Comparison of ENCODE assay signal across 22 cellular contexts in genomic region chr20:61712632-61713031, GRCh38.
A peak's percentile ranks its signal among the peaks of the same experiment; 100 is the strongest.
DNase-seq lines count a peak whose midpoint lies in the region; ATAC-seq, FAIRE-seq and TF ChIP-seq lines count a peak whose summit lies in the region.
"Had no signal": no experiment of that assay in that cellular context is flagged by ENCODE, and none has a peak within 500 bp of the region (broad histone marks: within the 10 kb centered on the region; RNA-seq: fewer than 3 reads in every experiment).

No MANE protein-coding gene starts in this region.

- H3K18ac ChIP-seq in H1 (ENCODE audit: extremely low read depth, low read length) = no peak overlapping the region

- TF ChIP-seq RAD21 in H1 (IDR thresholded peaks at IDR 0.05 in 1 of 2, conservative IDR thresholded peaks at IDR 0.05 in 1 of 2; ENCODE audit: low read depth in 2 of 2, low read length in 2 of 2) = no peak

- no peaks in the 10 kb centered on the region for H3K9me2 ChIP-seq in Karpas-422 (replicated peaks; ENCODE audit: insufficient read depth, low read length)

- intact Hi-C loops in right cardiac atrium (cut with DNase I) (no loop called here), left ventricle myocardium superior (cut with micrococcal nuclease) (no loop called here)

- FAIRE-seq in H1 (lab: Jason Lieb, UNC) = no peak
- FAIRE-seq: GM12892, GM18507, K562 had no signal

- no peak overlapping the region for H2BK120ac ChIP-seq in H1 (replicated peaks; ENCODE audit: low read depth, low read length)

- H3K27me3 ChIP-seq in right cardiac atrium (ENCODE audit: control insufficient read depth, insufficient read depth) = no peaks in the 10 kb centered on the region
- H3K27me3 ChIP-seq in H1 (replicated peaks in 1 of 4; ENCODE audit: control insufficient read depth in 3 of 4, extremely low read depth in 1 of 4, insufficient read depth in 3 of 4, low read length in 3 of 4) = peaks cover 0 to 8% (median 0%) of the 10 kb centered on the region in 4 experiments; a peak in 3 of 7 replicates
- H3K27me3 ChIP-seq in Karpas-422 (ENCODE audit: low read length) = no peaks in the 10 kb centered on the region
- H3K27me3 ChIP-seq in WERI-Rb-1 (ENCODE audit: insufficient read depth, low read depth, severe bottlenecking) = peaks cover 91% of the 10 kb centered on the region
- H3K27me3 ChIP-seq: BLaER1 treated with 17β-estradiol and CSF1 and Interleukin-3, amounts not matched to agents 10 nM and 100 nM had no signal

- H3K14ac ChIP-seq in H1 (ENCODE audit: insufficient read length) = no peak overlapping the region

- no peaks in the 10 kb centered on the region for H3K23me2 ChIP-seq in H1 (ENCODE audit: low read depth, low read length)

- CTCF ChIA-PET in H1 (lab: Charles Lee; ENCODE audit: partially characterized antibody) = interaction anchor here (0.9 to 1.5 kb wide), 3 partner anchors 9 to 20 kb away, joined by 3 to 6 read pairs (median 3); no protein-coding TSS in a partner anchor

- no peak overlapping the region for H3K4me2 ChIP-seq in H1 (ENCODE audit: insufficient read depth in 1 of 2, low read depth in 2 of 2, low read length in 2 of 2)
- H3K4me2 ChIP-seq in Karpas-422 (ENCODE audit: low read depth, low read length, poor library complexity, severe bottlenecking) = no peak overlapping the region

- H3K79me2 ChIP-seq in H1 (ENCODE audit: control insufficient read depth in 1 of 2, insufficient read depth in 2 of 2, low read length in 2 of 2) (no peaks in the 10 kb centered on the region), Karpas-422 (ENCODE audit: low read length) (no peaks in the 10 kb centered on the region)

- H2BK5ac ChIP-seq in H1 (ENCODE audit: low read depth, low read length) = no peak overlapping the region

- POLR2A ChIA-PET in H1 (lab: Charles Lee; ENCODE audit: partially characterized antibody) = interaction anchor here (1.3 kb wide), 1 partner anchor 9 kb away, joined by 3 read pairs; no protein-coding TSS in a partner anchor

- no peak for TF ChIP-seq EP300 in H1 (IDR thresholded peaks at IDR 0.05; ENCODE audit: borderline replicate concordance in 1 of 2, low read depth in 2 of 2, low read length in 2 of 2)

- DNase-seq in right cardiac atrium (peak in 2 of 3 donors; percentile 30 to 56), left ventricle myocardium superior (no peak), RPMI8226 (peak; percentile 32), H1 (ENCODE audit: low read depth in 1 of 2, low spot score in 2 of 2) (no peak), Karpas-422 (no peak), WERI-Rb-1 (no peak), DMS79 (lab: John Stamatoyannopoulos, UW) (no peak)
- DNase-seq: 8988T; CD8-positive, alpha-beta T cell; COR-L47; DMS 273 treated with DMSO at 0.1 percent for 48 hours; DMS53; GDM1; HCEC 1CT; HFFc6; IMR-90 had no signal

- H3K9me3 ChIP-seq in right cardiac atrium (ENCODE audit: control insufficient read depth, low read length) (peaks cover 2% of the 10 kb centered on the region), H1 (ENCODE audit: insufficient read depth in 2 of 2, low read depth in 1 of 2, low read length in 1 of 2) (peaks cover 21% of the 10 kb centered on the region in 2 experiments), Karpas-422 (ENCODE audit: low read length) (no peaks in the 10 kb centered on the region), WERI-Rb-1 (ENCODE audit: severe bottlenecking) (no peaks in the 10 kb centered on the region)

- no peak overlapping the region for H4K8ac ChIP-seq in H1 (ENCODE audit: extremely low read depth, insufficient read depth, low read length)

- H2BK12ac ChIP-seq in H1 (ENCODE audit: low read depth, low read length) = no peak overlapping the region

- H3K4ac ChIP-seq in H1 (replicated peaks; ENCODE audit: insufficient read length, low read depth, low read length) = no peak overlapping the region

- no peak overlapping the region for H3K56ac ChIP-seq in H1 (replicated peaks; ENCODE audit: insufficient read length, low read depth, low read length)

- H2BK20ac ChIP-seq in H1 (ENCODE audit: low read length) = no peak overlapping the region

- H4K91ac ChIP-seq in H1 (replicated peaks; ENCODE audit: insufficient read length, low read length) = no peak overlapping the region

- no peak for TF ChIP-seq POLR2A in H1 (IDR thresholded peaks at IDR 0.05; ENCODE audit: control extremely low read depth in 1 of 2, low read depth in 2 of 2, low read length in 2 of 2)

- H4K5ac ChIP-seq in H1 (ENCODE audit: insufficient read length, low read depth, low read length) = no peak overlapping the region

- TF ChIP-seq CTCF in H1 (IDR thresholded peaks at IDR 0.05; ENCODE audit: control extremely low read depth in 1 of 3, insufficient read depth in 1 of 3, low read depth in 1 of 3, low read length in 3 of 3) = no peak
- TF ChIP-seq CTCF in WERI-Rb-1 (IDR thresholded peaks at IDR 0.05; ENCODE audit: low read depth, low read length) = no peak

- peak; percentile 53 to 54 for ATAC-seq in right cardiac atrium
- ATAC-seq in left ventricle myocardium superior = no peak
- no peak for ATAC-seq in GM18873 (IDR thresholded peaks at IDR 0.05; ENCODE audit: low FRiP score, unreplicated experiment)
- ATAC-seq: CD8-positive, alpha-beta T cell; K562 had no signal

- peak overlapping the region; percentile 42; the same call in 1 of the 2 replicates for H2AK5ac ChIP-seq in H1 (ENCODE audit: low read depth, low read length)

- H3K23ac ChIP-seq in H1 (ENCODE audit: insufficient read length) = no peak overlapping the region

- no peaks in the 10 kb centered on the region for H3K79me1 ChIP-seq in H1 (ENCODE audit: low read depth, low read length)

- H3K36me3 ChIP-seq in H1 (ENCODE audit: control insufficient read depth in 2 of 4, insufficient read depth in 4 of 4, low read length in 3 of 4) = no peaks in the 10 kb centered on the region
- H3K36me3 ChIP-seq in Karpas-422 (ENCODE audit: insufficient read depth, low read length) = no peaks in the 10 kb centered on the region
- no peaks in the 10 kb centered on the region for H3K36me3 ChIP-seq in WERI-Rb-1
- H3K36me3 ChIP-seq: BLaER1 treated with 17β-estradiol and CSF1 and Interleukin-3, amounts not matched to agents 10 nM and 100 nM had no signal

- H3K9ac ChIP-seq in H1 (replicated peaks in 1 of 4; ENCODE audit: extremely low read depth in 1 of 4, low read depth in 3 of 4, low read length in 3 of 4) (no peak overlapping the region), Karpas-422 (ENCODE audit: low read length) (no peak overlapping the region)
- H3K9ac ChIP-seq: BLaER1 treated with 17β-estradiol and CSF1 and Interleukin-3, amounts not matched to agents 10 nM and 100 nM had no signal

- no peak overlapping the region for H2BK15ac ChIP-seq in H1 (ENCODE audit: low read length)

- H2AFZ ChIP-seq in H1 (ENCODE audit: low read length) (no peak overlapping the region), Karpas-422 (ENCODE audit: low read length) (no peak overlapping the region)

- no peak overlapping the region for H3K4me3 ChIP-seq in right cardiac atrium (ENCODE audit: low read length)
- no peak overlapping the region for H3K4me3 ChIP-seq in H1 (ENCODE audit: extremely low read depth in 1 of 4, insufficient read depth in 2 of 4, low read depth in 3 of 4, low read length in 4 of 4)
- no peak overlapping the region for H3K4me3 ChIP-seq in Karpas-422 (ENCODE audit: low read length)
- no peak overlapping the region for H3K4me3 ChIP-seq in WERI-Rb-1 (ENCODE audit: low read depth, low read length)
- H3K4me3 ChIP-seq: BLaER1 treated with 17β-estradiol and CSF1 and Interleukin-3, amounts not matched to agents 10 nM and 100 nM; K562 had no signal

- H3K27ac ChIP-seq in right cardiac atrium (ENCODE audit: low read length) = no peak overlapping the region
- no peak overlapping the region for H3K27ac ChIP-seq in H1 (ENCODE audit: low read depth, low read length)
- H3K27ac ChIP-seq in Karpas-422 (ENCODE audit: low read length) = no peak overlapping the region
- H3K27ac ChIP-seq in WERI-Rb-1 = no peak overlapping the region
- H3K27ac ChIP-seq: BLaER1 treated with 17β-estradiol and CSF1 and Interleukin-3, amounts not matched to agents 10 nM and 100 nM; HL-60 had no signal

- 30% methylated on average over 8 of the region's 8 CpGs for WGBS in right cardiac atrium
- 88% methylated on average over 8 of the region's 8 CpGs; no CpG with 5 or more reads in 1 of the 2 experiments for WGBS in H1 (ENCODE audit: extremely low coverage in 1 of 2, insufficient coverage in 1 of 2, insufficient read length in 1 of 2, insufficient replicate concordance in 2 of 2, low coverage in 1 of 2, low lambda C conversion rate in 2 of 2, missing lambda C conversion rate in 1 of 2), 2 experiments

- no peaks in the 10 kb centered on the region for H3K4me1 ChIP-seq in right cardiac atrium (ENCODE audit: control insufficient read depth, insufficient read depth, low read length)
- no peaks in the 10 kb centered on the region for H3K4me1 ChIP-seq in H1 (replicated peaks in 1 of 4; ENCODE audit: control insufficient read depth in 3 of 4, insufficient read depth in 4 of 4, low read length in 3 of 4)
- H3K4me1 ChIP-seq in Karpas-422 (ENCODE audit: low read length) = no peaks in the 10 kb centered on the region

- H4K20me1 ChIP-seq in H1 (replicated peaks in 1 of 2; ENCODE audit: control insufficient read depth in 1 of 2, insufficient read depth in 2 of 2, low read length in 2 of 2) = no peaks in the 10 kb centered on the region
- H4K20me1 ChIP-seq in Karpas-422 (ENCODE audit: insufficient read depth, low read depth, low read length) = peaks cover 4% of the 10 kb centered on the region; the same call in 1 of the 2 replicates
- H4K20me1 ChIP-seq: BLaER1 treated with 17β-estradiol and CSF1 and Interleukin-3, amounts not matched to agents 10 nM and 100 nM had no signal

TF ChIP-seq in H1, 55 proteins besides CTCF, POLR2A, EP300 and RAD21:
- TF ChIP-seq JUND (IDR thresholded peaks at IDR 0.05; ENCODE audit: low read length) = no peak
- TF ChIP-seq CTBP2 (IDR thresholded peaks at IDR 0.05; ENCODE audit: borderline replicate concordance, insufficient read depth, insufficient read length, low read length) = no peak
- TF ChIP-seq TAF7 (optimal IDR thresholded peaks at IDR 0.05; ENCODE audit: borderline replicate concordance, low read depth, low read length) = no peak
- no peak for TF ChIP-seq BACH1 (IDR thresholded peaks at IDR 0.05; ENCODE audit: low read length)
- no peak for TF ChIP-seq BCL11A (IDR thresholded peaks at IDR 0.05; ENCODE audit: low read depth in 2 of 2, low read length in 2 of 2)
- TF ChIP-seq MAFK (IDR thresholded peaks at IDR 0.05; ENCODE audit: low read depth, low read length) = no peak
TF ChIP-seq in H1: peak in this region for 0.

Comparison
In these comparisons a context has a peak if more than half of its experiments do, and no peak if none do; other contexts are left out.
1. ATAC-seq: peak in right cardiac atrium (2 of 2); none in left ventricle myocardium superior (single experiment) and GM18873 (single experiment).
2. DNase-seq: peak in right cardiac atrium (2 of 3) and RPMI8226 (single experiment); none in left ventricle myocardium superior (single experiment), H1 (0 of 2), Karpas-422 (single experiment), WERI-Rb-1 (single experiment) and DMS79 (single experiment).